In the genomic region with DNA sequence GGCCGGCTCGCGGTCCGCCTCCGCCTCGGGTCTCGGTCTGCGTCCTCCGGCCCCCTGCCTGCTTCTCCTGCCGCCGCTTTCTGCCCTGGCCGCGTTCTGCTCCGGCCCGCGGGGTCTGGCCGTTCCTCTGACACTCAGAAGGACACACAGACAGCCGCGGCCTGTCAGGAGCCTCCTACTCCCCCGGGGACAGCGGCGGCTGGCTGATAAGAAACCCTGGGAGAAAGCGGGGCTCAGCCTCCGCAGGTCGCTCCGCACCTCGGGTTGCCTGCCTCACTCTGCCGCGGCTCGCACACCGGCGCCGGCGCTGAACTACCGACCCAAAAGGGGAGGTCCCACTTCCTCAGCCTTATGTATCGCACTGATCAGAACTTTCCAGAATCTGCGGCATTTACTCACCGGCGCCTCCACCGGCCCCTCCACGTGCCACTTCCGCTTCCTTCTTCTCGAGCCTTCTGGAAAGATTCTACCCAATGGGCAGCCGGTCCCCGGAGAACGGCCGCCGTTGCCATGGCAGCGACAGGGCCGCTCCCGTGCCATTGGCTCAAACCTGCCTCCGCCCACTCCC, we compare ENCODE assay signal across 1 cellular context.
A peak's percentile ranks its signal among the peaks of the same experiment; 100 is the strongest.
TF ChIP-seq lines count a peak whose summit lies in the region.

A gene (minus strand): TSS at position 322 of the 568 bp plus-strand sequence. CDS start 322 bp downstream, outside the sequence.

TF ChIP-seq in K562, 482 proteins besides CTCF, POLR2A, EP300 and RAD21 (continued from another document and continues in another):
- TF ChIP-seq MAZ (CRISPR knock-in tag; conservative IDR thresholded peaks at IDR 0.05 in 1 of 2, IDR thresholded peaks at IDR 0.05 in 1 of 2) (peak in 1 of 2 experiments; percentile 30; a peak in 2 of 4 replicates), HNRNPLL (IDR thresholded peaks at IDR 0.05; ENCODE audit: low read depth, low read length, poor library complexity, severe bottlenecking) (peak; percentile 83), FOS (IDR thresholded peaks at IDR 0.05; ENCODE audit: extremely low read depth, insufficient read length) (no peak), ARNT (IDR thresholded peaks at IDR 0.05) (peak in 1 of 2 experiments; percentile 100; a peak in 2 of 4 replicates), EGR1 (conservative IDR thresholded peaks at IDR 0.05) (peak; percentile 74; the same call in 1 of the 2 replicates), ZNF133 (CRISPR knock-in tag; IDR thresholded peaks at IDR 0.05) (no peak), TSC22D4 (tag; IDR thresholded peaks at IDR 0.05) (no peak), TARDBP (IDR thresholded peaks at IDR 0.05) (no peak), ZNF668 (CRISPR knock-in tag; IDR thresholded peaks at IDR 0.05) (no peak), NR2F6 (CRISPR knock-in tag; IDR thresholded peaks at IDR 0.05) (no peak), BHLHE40 (IDR thresholded peaks at IDR 0.05; ENCODE audit: low read length) (peak; percentile 90), ADNP (tag; IDR thresholded peaks at IDR 0.05) (no peak), ZFP36 (IDR thresholded peaks at IDR 0.05; ENCODE audit: low read depth, low read length, partially characterized antibody) (no peak), PURB (CRISPR knock-in tag; IDR thresholded peaks at IDR 0.05; ENCODE audit: low read depth) (no peak)
- TF ChIP-seq, protein P1, sequence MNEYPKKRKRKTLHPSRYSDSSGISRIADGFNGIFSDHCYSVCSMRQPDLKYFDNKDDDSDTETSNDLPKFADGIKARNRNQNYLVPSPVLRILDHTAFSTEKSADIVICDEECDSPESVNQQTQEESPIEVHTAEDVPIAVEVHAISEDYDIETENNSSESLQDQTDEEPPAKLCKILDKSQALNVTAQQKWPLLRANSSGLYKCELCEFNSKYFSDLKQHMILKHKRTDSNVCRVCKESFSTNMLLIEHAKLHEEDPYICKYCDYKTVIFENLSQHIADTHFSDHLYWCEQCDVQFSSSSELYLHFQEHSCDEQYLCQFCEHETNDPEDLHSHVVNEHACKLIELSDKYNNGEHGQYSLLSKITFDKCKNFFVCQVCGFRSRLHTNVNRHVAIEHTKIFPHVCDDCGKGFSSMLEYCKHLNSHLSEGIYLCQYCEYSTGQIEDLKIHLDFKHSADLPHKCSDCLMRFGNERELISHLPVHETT (CRISPR knock-in tag; conservative IDR thresholded peaks at IDR 0.05 in 1 of 2, IDR thresholded peaks at IDR 0.05 in 1 of 2) = no peak
- TF ChIP-seq, protein P2, sequence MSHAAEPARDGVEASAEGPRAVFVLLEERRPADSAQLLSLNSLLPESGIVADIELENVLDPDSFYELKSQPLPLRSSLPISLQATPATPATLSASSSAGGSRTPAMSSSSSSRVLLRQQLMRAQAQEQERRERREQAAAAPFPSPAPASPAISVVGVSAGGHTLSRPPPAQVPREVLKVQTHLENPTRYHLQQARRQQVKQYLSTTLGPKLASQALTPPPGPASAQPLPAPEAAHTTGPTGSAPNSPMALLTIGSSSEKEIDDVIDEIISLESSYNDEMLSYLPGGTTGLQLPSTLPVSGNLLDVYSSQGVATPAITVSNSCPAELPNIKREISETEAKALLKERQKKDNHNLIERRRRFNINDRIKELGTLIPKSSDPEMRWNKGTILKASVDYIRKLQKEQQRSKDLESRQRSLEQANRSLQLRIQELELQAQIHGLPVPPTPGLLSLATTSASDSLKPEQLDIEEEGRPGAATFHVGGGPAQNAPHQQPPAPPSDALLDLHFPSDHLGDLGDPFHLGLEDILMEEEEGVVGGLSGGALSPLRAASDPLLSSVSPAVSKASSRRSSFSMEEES (CRISPR knock-in tag; IDR thresholded peaks at IDR 0.05) = no peak
- TF ChIP-seq, protein P3, sequence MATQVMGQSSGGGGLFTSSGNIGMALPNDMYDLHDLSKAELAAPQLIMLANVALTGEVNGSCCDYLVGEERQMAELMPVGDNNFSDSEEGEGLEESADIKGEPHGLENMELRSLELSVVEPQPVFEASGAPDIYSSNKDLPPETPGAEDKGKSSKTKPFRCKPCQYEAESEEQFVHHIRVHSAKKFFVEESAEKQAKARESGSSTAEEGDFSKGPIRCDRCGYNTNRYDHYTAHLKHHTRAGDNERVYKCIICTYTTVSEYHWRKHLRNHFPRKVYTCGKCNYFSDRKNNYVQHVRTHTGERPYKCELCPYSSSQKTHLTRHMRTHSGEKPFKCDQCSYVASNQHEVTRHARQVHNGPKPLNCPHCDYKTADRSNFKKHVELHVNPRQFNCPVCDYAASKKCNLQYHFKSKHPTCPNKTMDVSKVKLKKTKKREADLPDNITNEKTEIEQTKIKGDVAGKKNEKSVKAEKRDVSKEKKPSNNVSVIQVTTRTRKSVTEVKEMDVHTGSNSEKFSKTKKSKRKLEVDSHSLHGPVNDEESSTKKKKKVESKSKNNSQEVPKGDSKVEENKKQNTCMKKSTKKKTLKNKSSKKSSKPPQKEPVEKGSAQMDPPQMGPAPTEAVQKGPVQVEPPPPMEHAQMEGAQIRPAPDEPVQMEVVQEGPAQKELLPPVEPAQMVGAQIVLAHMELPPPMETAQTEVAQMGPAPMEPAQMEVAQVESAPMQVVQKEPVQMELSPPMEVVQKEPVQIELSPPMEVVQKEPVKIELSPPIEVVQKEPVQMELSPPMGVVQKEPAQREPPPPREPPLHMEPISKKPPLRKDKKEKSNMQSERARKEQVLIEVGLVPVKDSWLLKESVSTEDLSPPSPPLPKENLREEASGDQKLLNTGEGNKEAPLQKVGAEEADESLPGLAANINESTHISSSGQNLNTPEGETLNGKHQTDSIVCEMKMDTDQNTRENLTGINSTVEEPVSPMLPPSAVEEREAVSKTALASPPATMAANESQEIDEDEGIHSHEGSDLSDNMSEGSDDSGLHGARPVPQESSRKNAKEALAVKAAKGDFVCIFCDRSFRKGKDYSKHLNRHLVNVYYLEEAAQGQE (CRISPR knock-in tag; IDR thresholded peaks at IDR 0.05; ENCODE audit: low read depth) = no peak
- TF ChIP-seq, protein P4, sequence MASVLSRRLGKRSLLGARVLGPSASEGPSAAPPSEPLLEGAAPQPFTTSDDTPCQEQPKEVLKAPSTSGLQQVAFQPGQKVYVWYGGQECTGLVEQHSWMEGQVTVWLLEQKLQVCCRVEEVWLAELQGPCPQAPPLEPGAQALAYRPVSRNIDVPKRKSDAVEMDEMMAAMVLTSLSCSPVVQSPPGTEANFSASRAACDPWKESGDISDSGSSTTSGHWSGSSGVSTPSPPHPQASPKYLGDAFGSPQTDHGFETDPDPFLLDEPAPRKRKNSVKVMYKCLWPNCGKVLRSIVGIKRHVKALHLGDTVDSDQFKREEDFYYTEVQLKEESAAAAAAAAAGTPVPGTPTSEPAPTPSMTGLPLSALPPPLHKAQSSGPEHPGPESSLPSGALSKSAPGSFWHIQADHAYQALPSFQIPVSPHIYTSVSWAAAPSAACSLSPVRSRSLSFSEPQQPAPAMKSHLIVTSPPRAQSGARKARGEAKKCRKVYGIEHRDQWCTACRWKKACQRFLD (CRISPR knock-in tag; IDR thresholded peaks at IDR 0.05) = no peak; the same call in 1 of the 2 replicates
- TF ChIP-seq, protein P5, sequence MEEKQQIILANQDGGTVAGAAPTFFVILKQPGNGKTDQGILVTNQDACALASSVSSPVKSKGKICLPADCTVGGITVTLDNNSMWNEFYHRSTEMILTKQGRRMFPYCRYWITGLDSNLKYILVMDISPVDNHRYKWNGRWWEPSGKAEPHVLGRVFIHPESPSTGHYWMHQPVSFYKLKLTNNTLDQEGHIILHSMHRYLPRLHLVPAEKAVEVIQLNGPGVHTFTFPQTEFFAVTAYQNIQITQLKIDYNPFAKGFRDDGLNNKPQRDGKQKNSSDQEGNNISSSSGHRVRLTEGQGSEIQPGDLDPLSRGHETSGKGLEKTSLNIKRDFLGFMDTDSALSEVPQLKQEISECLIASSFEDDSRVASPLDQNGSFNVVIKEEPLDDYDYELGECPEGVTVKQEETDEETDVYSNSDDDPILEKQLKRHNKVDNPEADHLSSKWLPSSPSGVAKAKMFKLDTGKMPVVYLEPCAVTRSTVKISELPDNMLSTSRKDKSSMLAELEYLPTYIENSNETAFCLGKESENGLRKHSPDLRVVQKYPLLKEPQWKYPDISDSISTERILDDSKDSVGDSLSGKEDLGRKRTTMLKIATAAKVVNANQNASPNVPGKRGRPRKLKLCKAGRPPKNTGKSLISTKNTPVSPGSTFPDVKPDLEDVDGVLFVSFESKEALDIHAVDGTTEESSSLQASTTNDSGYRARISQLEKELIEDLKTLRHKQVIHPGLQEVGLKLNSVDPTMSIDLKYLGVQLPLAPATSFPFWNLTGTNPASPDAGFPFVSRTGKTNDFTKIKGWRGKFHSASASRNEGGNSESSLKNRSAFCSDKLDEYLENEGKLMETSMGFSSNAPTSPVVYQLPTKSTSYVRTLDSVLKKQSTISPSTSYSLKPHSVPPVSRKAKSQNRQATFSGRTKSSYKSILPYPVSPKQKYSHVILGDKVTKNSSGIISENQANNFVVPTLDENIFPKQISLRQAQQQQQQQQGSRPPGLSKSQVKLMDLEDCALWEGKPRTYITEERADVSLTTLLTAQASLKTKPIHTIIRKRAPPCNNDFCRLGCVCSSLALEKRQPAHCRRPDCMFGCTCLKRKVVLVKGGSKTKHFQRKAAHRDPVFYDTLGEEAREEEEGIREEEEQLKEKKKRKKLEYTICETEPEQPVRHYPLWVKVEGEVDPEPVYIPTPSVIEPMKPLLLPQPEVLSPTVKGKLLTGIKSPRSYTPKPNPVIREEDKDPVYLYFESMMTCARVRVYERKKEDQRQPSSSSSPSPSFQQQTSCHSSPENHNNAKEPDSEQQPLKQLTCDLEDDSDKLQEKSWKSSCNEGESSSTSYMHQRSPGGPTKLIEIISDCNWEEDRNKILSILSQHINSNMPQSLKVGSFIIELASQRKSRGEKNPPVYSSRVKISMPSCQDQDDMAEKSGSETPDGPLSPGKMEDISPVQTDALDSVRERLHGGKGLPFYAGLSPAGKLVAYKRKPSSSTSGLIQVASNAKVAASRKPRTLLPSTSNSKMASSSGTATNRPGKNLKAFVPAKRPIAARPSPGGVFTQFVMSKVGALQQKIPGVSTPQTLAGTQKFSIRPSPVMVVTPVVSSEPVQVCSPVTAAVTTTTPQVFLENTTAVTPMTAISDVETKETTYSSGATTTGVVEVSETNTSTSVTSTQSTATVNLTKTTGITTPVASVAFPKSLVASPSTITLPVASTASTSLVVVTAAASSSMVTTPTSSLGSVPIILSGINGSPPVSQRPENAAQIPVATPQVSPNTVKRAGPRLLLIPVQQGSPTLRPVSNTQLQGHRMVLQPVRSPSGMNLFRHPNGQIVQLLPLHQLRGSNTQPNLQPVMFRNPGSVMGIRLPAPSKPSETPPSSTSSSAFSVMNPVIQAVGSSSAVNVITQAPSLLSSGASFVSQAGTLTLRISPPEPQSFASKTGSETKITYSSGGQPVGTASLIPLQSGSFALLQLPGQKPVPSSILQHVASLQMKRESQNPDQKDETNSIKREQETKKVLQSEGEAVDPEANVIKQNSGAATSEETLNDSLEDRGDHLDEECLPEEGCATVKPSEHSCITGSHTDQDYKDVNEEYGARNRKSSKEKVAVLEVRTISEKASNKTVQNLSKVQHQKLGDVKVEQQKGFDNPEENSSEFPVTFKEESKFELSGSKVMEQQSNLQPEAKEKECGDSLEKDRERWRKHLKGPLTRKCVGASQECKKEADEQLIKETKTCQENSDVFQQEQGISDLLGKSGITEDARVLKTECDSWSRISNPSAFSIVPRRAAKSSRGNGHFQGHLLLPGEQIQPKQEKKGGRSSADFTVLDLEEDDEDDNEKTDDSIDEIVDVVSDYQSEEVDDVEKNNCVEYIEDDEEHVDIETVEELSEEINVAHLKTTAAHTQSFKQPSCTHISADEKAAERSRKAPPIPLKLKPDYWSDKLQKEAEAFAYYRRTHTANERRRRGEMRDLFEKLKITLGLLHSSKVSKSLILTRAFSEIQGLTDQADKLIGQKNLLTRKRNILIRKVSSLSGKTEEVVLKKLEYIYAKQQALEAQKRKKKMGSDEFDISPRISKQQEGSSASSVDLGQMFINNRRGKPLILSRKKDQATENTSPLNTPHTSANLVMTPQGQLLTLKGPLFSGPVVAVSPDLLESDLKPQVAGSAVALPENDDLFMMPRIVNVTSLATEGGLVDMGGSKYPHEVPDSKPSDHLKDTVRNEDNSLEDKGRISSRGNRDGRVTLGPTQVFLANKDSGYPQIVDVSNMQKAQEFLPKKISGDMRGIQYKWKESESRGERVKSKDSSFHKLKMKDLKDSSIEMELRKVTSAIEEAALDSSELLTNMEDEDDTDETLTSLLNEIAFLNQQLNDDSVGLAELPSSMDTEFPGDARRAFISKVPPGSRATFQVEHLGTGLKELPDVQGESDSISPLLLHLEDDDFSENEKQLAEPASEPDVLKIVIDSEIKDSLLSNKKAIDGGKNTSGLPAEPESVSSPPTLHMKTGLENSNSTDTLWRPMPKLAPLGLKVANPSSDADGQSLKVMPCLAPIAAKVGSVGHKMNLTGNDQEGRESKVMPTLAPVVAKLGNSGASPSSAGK (IDR thresholded peaks at IDR 0.05) = no peak
